Comparison of ENCODE assay signal across 23 cellular contexts in the genomic region with DNA sequence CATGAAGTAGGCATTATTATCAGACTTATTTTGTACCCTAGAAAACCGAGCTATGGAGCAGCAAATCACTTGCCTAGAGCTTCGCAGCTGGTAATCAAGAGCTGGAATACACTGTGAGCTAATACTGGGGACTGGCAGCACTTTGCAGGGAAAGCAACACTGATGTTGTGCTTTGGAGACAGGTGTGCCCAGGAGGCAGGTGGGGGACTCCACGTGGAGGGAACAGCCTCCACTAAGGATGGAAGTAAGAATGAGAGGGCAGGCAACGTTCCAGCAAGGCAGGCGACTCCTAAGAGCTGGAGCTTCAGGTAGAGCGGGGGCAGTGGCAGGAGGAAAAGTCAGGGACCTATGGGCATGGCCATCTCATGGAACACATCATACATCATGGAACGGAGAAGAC.
DNase-seq lines count a peak whose midpoint lies in the region; ATAC-seq and TF ChIP-seq lines count a peak whose summit lies in the region.
"Had no signal": no experiment of that assay in that cellular context is flagged by ENCODE, and none has a peak within 500 bp of the region (broad histone marks: within the 10 kb centered on the region; RNA-seq: fewer than 3 reads in every experiment).

No MANE protein-coding gene starts in this region.

- H3K9me3 Mint-ChIP-seq in neural crest cell, result peaks cover 4% of the 10 kb centered on the region
- H3K9me3 Mint-ChIP-seq: CD4-positive, alpha-beta memory T cell had no signal

- H3K27me3 Mint-ChIP-seq in neural crest cell (ENCODE audit: low read depth), result peaks cover 4% of the 10 kb centered on the region
- H3K27me3 Mint-ChIP-seq: CD4-positive, CD25-positive, alpha-beta regulatory T cell; CD8-positive, alpha-beta memory T cell had no signal

- intact Hi-C loops in left ventricle myocardium superior (cut with micrococcal nuclease), result no loop called here

- H3K27ac ChIP-seq in right atrium auricular region, result no peak overlapping the region
- H3K27ac ChIP-seq: 22Rv1; A549; BLaER1 treated with 17β-estradiol and CSF1 and Interleukin-3, amounts not matched to agents 10 nM and 100 nM had no signal

- no peaks in the 10 kb centered on the region for H3K27me3 ChIP-seq in right atrium auricular region
- H3K27me3 ChIP-seq: BLaER1 treated with 17β-estradiol and CSF1 and Interleukin-3, amounts not matched to agents 10 nM and 100 nM had no signal

- H3K36me3 ChIP-seq in right atrium auricular region, result no peaks in the 10 kb centered on the region
- H3K36me3 ChIP-seq: BLaER1 treated with 17β-estradiol and CSF1 and Interleukin-3, amounts not matched to agents 10 nM and 100 nM had no signal

- peak; percentile 54 for DNase-seq in right atrium auricular region (ENCODE audit: low spot score)
- DNase-seq in left ventricle myocardium superior, result no peak
- no peak for DNase-seq in neural crest cell (ENCODE audit: low read depth, low spot score)
- DNase-seq in SIG-M5 (lab: John Stamatoyannopoulos, UW), result no peak
- DNase-seq: AML-193; CD4-positive, alpha-beta memory T cell; CD4-positive, CD25-positive, alpha-beta regulatory T cell; CD8-positive, alpha-beta memory T cell; COR-L47; DMS 273 treated with DMSO at 0.1 percent for 48 hours; DMS153; DMS53; DMS79; DND-41; EL; GDM1 had no signal

- no peak overlapping the region for H3K4me3 ChIP-seq in right atrium auricular region
- H3K4me3 ChIP-seq: A549; BLaER1 treated with 17β-estradiol and CSF1 and Interleukin-3, amounts not matched to agents 10 nM and 100 nM; GM12878 had no signal

- H3K9me3 ChIP-seq in right atrium auricular region, result no peaks in the 10 kb centered on the region
- H3K9me3 ChIP-seq: A549; BLaER1 treated with 17β-estradiol and CSF1 and Interleukin-3, amounts not matched to agents 10 nM and 100 nM had no signal

- H3K4me3 Mint-ChIP-seq in neural crest cell, result no peak overlapping the region
- H3K4me3 Mint-ChIP-seq: B cell; CD14-positive monocyte; CD4-positive, alpha-beta memory T cell; CD8-positive, alpha-beta memory T cell had no signal

- H3K4me1 Mint-ChIP-seq in neural crest cell, result no peaks in the 10 kb centered on the region
- H3K4me1 Mint-ChIP-seq: B cell; CD14-positive monocyte; CD4-positive, alpha-beta memory T cell; CD4-positive, CD25-positive, alpha-beta regulatory T cell; CD8-positive, alpha-beta memory T cell had no signal

- ATAC-seq in left ventricle myocardium superior (no peak), GM21423 (IDR thresholded peaks at IDR 0.05; ENCODE audit: unreplicated experiment) (no peak)
- ATAC-seq: A549, GM12878 had no signal

- no peaks in the 10 kb centered on the region for H3K4me1 ChIP-seq in right atrium auricular region
- H3K4me1 ChIP-seq: A549; BLaER1 treated with 17β-estradiol and CSF1 and Interleukin-3, amounts not matched to agents 10 nM and 100 nM had no signal

- no peak for TF ChIP-seq CTCF in right atrium auricular region (IDR thresholded peaks at IDR 0.05)
- TF ChIP-seq CTCF in neural crest cell (conservative IDR thresholded peaks at IDR 0.05), result no peak

- H3K27ac Mint-ChIP-seq in neural crest cell (ENCODE audit: unreplicated experiment), result peak overlapping the region; percentile 85
- H3K27ac Mint-ChIP-seq: B cell; CD14-positive monocyte; CD4-positive, alpha-beta memory T cell; CD8-positive, alpha-beta memory T cell had no signal

- H3K36me3 Mint-ChIP-seq in neural crest cell (ENCODE audit: low read depth), result no peaks in the 10 kb centered on the region
- H3K36me3 Mint-ChIP-seq: CD14-positive monocyte; CD4-positive, alpha-beta memory T cell; CD4-positive, CD25-positive, alpha-beta regulatory T cell; CD8-positive, alpha-beta memory T cell had no signal
